8 cellular contexts compared by ENCODE assay signal in the genomic region with DNA sequence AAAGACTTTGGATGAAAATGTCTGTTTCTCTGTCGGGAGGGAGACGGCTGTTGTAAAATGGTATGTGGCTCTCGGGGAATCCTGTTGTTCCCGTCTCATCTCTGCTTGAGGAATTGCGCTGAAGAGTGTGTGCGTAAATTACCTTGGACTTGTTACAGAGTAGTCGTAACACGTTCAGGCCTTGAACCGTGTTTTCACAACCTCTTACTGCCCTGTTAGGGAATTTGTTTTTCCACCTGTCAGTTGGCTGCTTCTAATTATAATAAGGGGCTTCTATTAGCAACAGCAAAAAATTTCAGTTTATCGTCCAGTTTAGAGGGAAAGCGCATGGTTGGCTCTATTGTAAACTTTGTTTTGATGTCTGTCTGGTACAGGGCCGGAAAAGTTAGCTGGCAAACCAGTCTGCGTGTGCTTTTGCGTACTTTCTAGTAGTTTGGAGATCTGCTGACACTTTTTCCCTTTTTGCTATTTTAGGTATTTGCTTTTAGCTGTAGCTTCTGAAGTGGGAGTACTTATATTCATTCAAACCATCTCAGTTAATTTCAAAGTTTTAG. TPM values are rescaled to one million over a fixed set of nuclear protein-coding genes. Genes with fewer than 3 reads are reported as not detected.
DNase-seq lines count a peak whose midpoint lies in the region; ATAC-seq, FAIRE-seq and TF ChIP-seq lines count a peak whose summit lies in the region.

No MANE protein-coding gene starts in this region.

- no peak overlapping the region for H2AFZ ChIP-seq in SK-N-SH (ENCODE audit: low read depth)

- peak overlapping the region; percentile 92 for H3K27ac Mint-ChIP-seq in activated CD4-positive, alpha-beta T cell treated with anti-CD3 and anti-CD28 coated beads for 36 hours
- H3K27ac Mint-ChIP-seq in endodermal cell = peak overlapping the region; percentile 98

- H3K4me3 ChIP-seq in SK-N-SH (ENCODE audit: low read depth in 2 of 2, low read length in 1 of 2) (peak overlapping the region; percentile 66 to 86), endodermal cell (ENCODE audit: low read length) (peak overlapping the region; percentile 98), muscle layer of duodenum (ENCODE audit: low read depth in 1 of 2, low read length in 2 of 2) (peak overlapping the region; percentile 89 to 99)

- peak overlapping the region; percentile 97 for H3K27ac ChIP-seq in SK-N-SH (ENCODE audit: low read depth in 2 of 2, low read length in 1 of 2)
- H3K27ac ChIP-seq in endodermal cell (ENCODE audit: low read depth, low read length) = peak overlapping the region; percentile 96
- peak overlapping the region; percentile 100 for H3K27ac ChIP-seq in muscle layer of duodenum (ENCODE audit: low read length)

- FAIRE-seq in RCC 7860 (lab: Jason Lieb, UNC) = no peak

- peaks cover 5% of the 10 kb centered on the region for H3K36me3 Mint-ChIP-seq in activated CD4-positive, alpha-beta T cell treated with anti-CD3 and anti-CD28 coated beads for 36 hours (ENCODE audit: low read depth)
- H3K36me3 Mint-ChIP-seq in endodermal cell (ENCODE audit: low read depth) = no peaks in the 10 kb centered on the region

- H3K36me3 ChIP-seq in SK-N-SH (replicated peaks in 1 of 2; ENCODE audit: control insufficient read depth in 1 of 2, insufficient read depth in 2 of 2, low read length in 1 of 2) = no peaks in the 10 kb centered on the region
- H3K36me3 ChIP-seq in endodermal cell (ENCODE audit: control insufficient read depth, insufficient read depth, low read length) = no peaks in the 10 kb centered on the region
- H3K36me3 ChIP-seq in muscle layer of duodenum (ENCODE audit: control insufficient read depth in 1 of 2, insufficient read depth in 2 of 2, low read length in 2 of 2) = peaks cover 0 to 19% of the 10 kb centered on the region in 2 donors

- TF ChIP-seq RAD21 in SK-N-SH (IDR thresholded peaks at IDR 0.05; ENCODE audit: low read length) = no peak

- no peaks in the 10 kb centered on the region for H3K27me3 Mint-ChIP-seq in activated CD4-positive, alpha-beta T cell treated with anti-CD3 and anti-CD28 coated beads for 36 hours
- no peaks in the 10 kb centered on the region for H3K27me3 Mint-ChIP-seq in endodermal cell (ENCODE audit: insufficient read depth)

- peak overlapping the region; percentile 92 for H3K4me2 ChIP-seq in SK-N-SH

- intact Hi-C loops in activated CD4-positive, alpha-beta T cell treated with anti-CD3 and anti-CD28 coated beads for 36 hours (cut with DNase I, micrococcal nuclease) = loop anchor here (1.0 to 10.0 kb wide), 10 partner anchors 70 to 849 kb away; a partner anchor contains a TSS

- peak; percentile 20 for DNase-seq in activated CD4-positive, alpha-beta T cell treated with anti-CD3 and anti-CD28 coated beads for 36 hours
- no peak for DNase-seq in activated CD4-positive, alpha-beta T cell treated with anti-CD3 and anti-CD28 coated beads for 1 hour
- DNase-seq in SK-N-SH = no peak
- DNase-seq in endodermal cell = no peak
- no peak for DNase-seq in RCC 7860 (ENCODE audit: low spot score)
- DNase-seq in NCI-H526 treated with DMSO at 0.1 percent for 48 hours (lab: John Stamatoyannopoulos, UW) = no peak

- H3K9me3 ChIP-seq in SK-N-SH = no peaks in the 10 kb centered on the region
- no peaks in the 10 kb centered on the region for H3K9me3 ChIP-seq in endodermal cell (ENCODE audit: control insufficient read depth, low read length)
- H3K9me3 ChIP-seq in muscle layer of duodenum (ENCODE audit: control insufficient read depth in 1 of 2, low read length in 2 of 2) = no peaks in the 10 kb centered on the region

- H3K4me1 ChIP-seq in SK-N-SH (ENCODE audit: control insufficient read depth in 1 of 2, insufficient read depth in 2 of 2, low read depth in 1 of 2, low read length in 1 of 2) (peaks cover 15 to 44% of the 10 kb centered on the region in 2 experiments; a peak in 3 of 4 replicates), endodermal cell (ENCODE audit: control insufficient read depth, insufficient read depth, low read length) (peaks cover 9% of the 10 kb centered on the region), muscle layer of duodenum (ENCODE audit: control insufficient read depth in 1 of 2, insufficient read depth in 2 of 2, low read length in 2 of 2) (peaks cover 13 to 27% of the 10 kb centered on the region in 2 donors)

- TF ChIP-seq CTCF in SK-N-SH (IDR thresholded peaks at IDR 0.05) (no peak), endodermal cell (conservative IDR thresholded peaks at IDR 0.05) (peak; percentile 2)

- no peak for ATAC-seq in activated CD4-positive, alpha-beta T cell treated with anti-CD3 and anti-CD28 coated beads for 36 hours
- ATAC-seq in HG03159 (IDR thresholded peaks at IDR 0.05; ENCODE audit: unreplicated experiment) = peak; percentile 8

- no peaks in the 10 kb centered on the region for H3K9me3 Mint-ChIP-seq in activated CD4-positive, alpha-beta T cell treated with anti-CD3 and anti-CD28 coated beads for 36 hours (ENCODE audit: low read depth)
- H3K9me3 Mint-ChIP-seq in endodermal cell = no peaks in the 10 kb centered on the region

- no peaks in the 10 kb centered on the region for H3K27me3 ChIP-seq in SK-N-SH (ENCODE audit: insufficient read depth)
- no peaks in the 10 kb centered on the region for H3K27me3 ChIP-seq in endodermal cell (ENCODE audit: control insufficient read depth, insufficient read depth, low read length, poor library complexity, severe bottlenecking)
- H3K27me3 ChIP-seq in muscle layer of duodenum (ENCODE audit: low read depth, low read length) = no peaks in the 10 kb centered on the region

- H3K4me3 Mint-ChIP-seq in activated CD4-positive, alpha-beta T cell treated with anti-CD3 and anti-CD28 coated beads for 36 hours = peak overlapping the region; percentile 96
- peak overlapping the region; percentile 92 for H3K4me3 Mint-ChIP-seq in endodermal cell

- peaks cover 36% of the 10 kb centered on the region for H3F3A ChIP-seq in SK-N-SH (replicated peaks; ENCODE audit: insufficient read depth)

- peak overlapping the region; percentile 100 for H3K9ac ChIP-seq in SK-N-SH
- H3K9ac ChIP-seq in endodermal cell (ENCODE audit: extremely low read depth, low read length, poor library complexity, severe bottlenecking) = peak overlapping the region; percentile 86

- H3K9me2 ChIP-seq in SK-N-SH = no peaks in the 10 kb centered on the region

- CTCF ChIA-PET in activated CD4-positive, alpha-beta T cell treated with anti-CD3 and anti-CD28 coated beads for 36 hours (lab: Charles Lee) = no interaction called here
- CTCF ChIA-PET in SK-N-SH (lab: Yijun Ruan, JAX) = interaction anchor here (0.8 kb wide), 1 partner anchor 428 kb away, joined by 3 read pairs; no protein-coding TSS in a partner anchor

- peaks cover 52% of the 10 kb centered on the region for H4K20me1 ChIP-seq in SK-N-SH (ENCODE audit: insufficient read depth)

- H3K79me2 ChIP-seq in SK-N-SH (ENCODE audit: insufficient read depth) = peaks cover 57% of the 10 kb centered on the region

- 1% methylated on average over 14 of the region's 14 CpGs for WGBS in SK-N-SH (ENCODE audit: low lambda C conversion rate)
- WGBS in endodermal cell (ENCODE audit: insufficient coverage in 1 of 2, insufficient read length in 1 of 2), 2 experiments = 2 to 5% methylated on average over 12 to 14 of the region's 14 CpGs

- H3K4me1 Mint-ChIP-seq in activated CD4-positive, alpha-beta T cell treated with anti-CD3 and anti-CD28 coated beads for 36 hours = peaks cover 38% of the 10 kb centered on the region
- peaks cover 16% of the 10 kb centered on the region for H3K4me1 Mint-ChIP-seq in endodermal cell

- POLR2A ChIA-PET in activated CD4-positive, alpha-beta T cell treated with anti-CD3 and anti-CD28 coated beads for 36 hours (lab: Charles Lee) = interaction anchor here (0.5 to 0.6 kb wide), 2 partner anchors 230 to 845 kb away, joined by 4 to 6 read pairs; no protein-coding TSS in a partner anchor
- POLR2A ChIA-PET in SK-N-SH (lab: Yijun Ruan, JAX) = no interaction called here

- no peak for TF ChIP-seq EP300 in SK-N-SH (IDR thresholded peaks at IDR 0.05; ENCODE audit: borderline replicate concordance in 1 of 2, low read depth in 1 of 2, low read length in 1 of 2)

TF ChIP-seq in SK-N-SH, 30 proteins besides CTCF, POLR2A, EP300 and RAD21:
- no peak for TF ChIP-seq MXI1 (IDR thresholded peaks at IDR 0.05; ENCODE audit: low read depth, low read length)
- no peak for TF ChIP-seq RXRA (IDR thresholded peaks at IDR 0.05; ENCODE audit: borderline replicate concordance, low read depth)
- no peak for TF ChIP-seq GATA2 (CRISPR knock-in tag; IDR thresholded peaks at IDR 0.05)
- no peak for TF ChIP-seq ELF1 (IDR thresholded peaks at IDR 0.05)
- no peak for TF ChIP-seq SMC3 (IDR thresholded peaks at IDR 0.05; ENCODE audit: low read depth, low read length)
- no peak for TF ChIP-seq EZH2phosphoT487 (IDR thresholded peaks at IDR 0.05; ENCODE audit: borderline replicate concordance, low read depth)
- TF ChIP-seq, protein P1, sequence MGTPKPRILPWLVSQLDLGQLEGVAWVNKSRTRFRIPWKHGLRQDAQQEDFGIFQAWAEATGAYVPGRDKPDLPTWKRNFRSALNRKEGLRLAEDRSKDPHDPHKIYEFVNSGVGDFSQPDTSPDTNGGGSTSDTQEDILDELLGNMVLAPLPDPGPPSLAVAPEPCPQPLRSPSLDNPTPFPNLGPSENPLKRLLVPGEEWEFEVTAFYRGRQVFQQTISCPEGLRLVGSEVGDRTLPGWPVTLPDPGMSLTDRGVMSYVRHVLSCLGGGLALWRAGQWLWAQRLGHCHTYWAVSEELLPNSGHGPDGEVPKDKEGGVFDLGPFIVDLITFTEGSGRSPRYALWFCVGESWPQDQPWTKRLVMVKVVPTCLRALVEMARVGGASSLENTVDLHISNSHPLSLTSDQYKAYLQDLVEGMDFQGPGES (IDR thresholded peaks at IDR 0.05; ENCODE audit: low read depth, low read length) = no peak
- TF ChIP-seq, protein P2, sequence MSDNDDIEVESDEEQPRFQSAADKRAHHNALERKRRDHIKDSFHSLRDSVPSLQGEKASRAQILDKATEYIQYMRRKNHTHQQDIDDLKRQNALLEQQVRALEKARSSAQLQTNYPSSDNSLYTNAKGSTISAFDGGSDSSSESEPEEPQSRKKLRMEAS (IDR thresholded peaks at IDR 0.05; ENCODE audit: low read depth) = no peak; the same call in 1 of the 2 replicates
- TF ChIP-seq FOXM1 (IDR thresholded peaks at IDR 0.05; ENCODE audit: low read depth) = no peak

RNA-seq across cellular contexts. Expression of a gene that starts 1.5 kb away (rescaled TPM):
- total RNA-seq in activated CD4-positive, alpha-beta T cell treated with anti-CD3 and anti-CD28 coated beads for 36 hours = 10 to 100 TPM; 25.7 to 26.8 TPM
- polyA plus RNA-seq in SK-N-SH (2012; rRNA removed) = 5.2 and 7.0 TPM in 2 replicates
- 6.8 TPM in 2 replicates for polyA plus RNA-seq in SK-N-SH (2012; cell fraction: cytosol; rRNA removed)
- 8.2 and 13.7 TPM in 2 replicates for polyA plus RNA-seq in SK-N-SH (2012; cell fraction: nucleus; rRNA removed)
- total RNA-seq in endodermal cell = 10 to 100 TPM; 31.6 to 33.2 TPM
- polyA plus RNA-seq in endodermal cell (2013, experiment 1 of 2) = 10.5 TPM
- 12.0 TPM for polyA plus RNA-seq in endodermal cell (2013, experiment 2 of 2)
